In genomic region chr6:5498579-5498899, GRCh38 we compare ENCODE assay signal across 14 cellular contexts.
DNase-seq lines count a peak whose midpoint lies in the region; ATAC-seq and TF ChIP-seq lines count a peak whose summit lies in the region.
"Had no signal": no experiment of that assay in that cellular context is flagged by ENCODE, and none has a peak within 500 bp of the region (broad histone marks: within the 10 kb centered on the region; RNA-seq: fewer than 3 reads in every experiment).

No MANE protein-coding gene starts in this region.

- ATAC-seq in CD4-positive, alpha-beta T cell (ENCODE audit: poor library complexity): no peak
- peak; percentile 29 for ATAC-seq in effector memory CD8-positive, alpha-beta T cell (replicated peaks)
- ATAC-seq in HG02610 (IDR thresholded peaks at IDR 0.05; ENCODE audit: unreplicated experiment): no peak
- ATAC-seq in HG02588 (IDR thresholded peaks at IDR 0.05; ENCODE audit: unreplicated experiment): no peak
- ATAC-seq: gastrocnemius medialis; naive thymus-derived CD4-positive, alpha-beta T cell had no signal

- peak overlapping the region; percentile 69 for H3K4me2 ChIP-seq in SK-N-SH

- 10% methylated on average over 1 of the region's 1 CpG for WGBS in SK-N-SH (ENCODE audit: low lambda C conversion rate)

- peak overlapping the region; percentile 54 for H3K27ac Mint-ChIP-seq in CD4-positive, alpha-beta T cell
- peak overlapping the region in 1 of 2 donors; percentile 79 for H3K27ac Mint-ChIP-seq in effector memory CD8-positive, alpha-beta T cell

- peaks cover 12% of the 10 kb centered on the region for H3K4me1 Mint-ChIP-seq in CD4-positive, alpha-beta T cell (ENCODE audit: low read depth)
- peaks cover 3 to 26% of the 10 kb centered on the region in 2 donors for H3K4me1 Mint-ChIP-seq in effector memory CD8-positive, alpha-beta T cell (ENCODE audit: low read depth in 2 of 2)

- H3K27me3 ChIP-seq in A673 (replicated peaks; ENCODE audit: insufficient read depth, low read depth, low read length, poor library complexity) (no peaks in the 10 kb centered on the region), SK-N-SH (ENCODE audit: insufficient read depth) (no peaks in the 10 kb centered on the region)
- no peaks in the 10 kb centered on the region for H3K27me3 ChIP-seq in CD4-positive, alpha-beta T cell (ENCODE audit: control insufficient read depth, insufficient read depth, low read length)
- H3K27me3 ChIP-seq: gastrocnemius medialis had no signal

- intact Hi-C loops in A673 (cut with micrococcal nuclease; ENCODE audit: unreplicated experiment): no loop called here
- intact Hi-C loops in CD4-positive, alpha-beta T cell (cut with DNase I, micrococcal nuclease): no loop called here

- peaks cover 41% of the 10 kb centered on the region for H3F3A ChIP-seq in SK-N-SH (replicated peaks; ENCODE audit: insufficient read depth)

- H3K36me3 ChIP-seq in A673 (ENCODE audit: insufficient read depth, low read length, poor library complexity, severe bottlenecking) (no peaks in the 10 kb centered on the region), SK-N-SH (replicated peaks in 1 of 2; ENCODE audit: control insufficient read depth in 1 of 2, insufficient read depth in 2 of 2, low read length in 1 of 2) (no peaks in the 10 kb centered on the region)
- H3K36me3 ChIP-seq: gastrocnemius medialis had no signal

- no peaks in the 10 kb centered on the region for H3K9me3 Mint-ChIP-seq in CD4-positive, alpha-beta T cell
- H3K9me3 Mint-ChIP-seq in effector memory CD8-positive, alpha-beta T cell: no peaks in the 10 kb centered on the region

- H3K9ac ChIP-seq in SK-N-SH: peak overlapping the region; percentile 67; the same call in 1 of the 2 replicates

- H3K4me3 Mint-ChIP-seq in CD4-positive, alpha-beta T cell: no peak overlapping the region
- peak overlapping the region in 1 of 2 donors; percentile 72 for H3K4me3 Mint-ChIP-seq in effector memory CD8-positive, alpha-beta T cell
- H3K4me3 Mint-ChIP-seq: naive thymus-derived CD4-positive, alpha-beta T cell had no signal

- TF ChIP-seq CTCF in A673 (conservative IDR thresholded peaks at IDR 0.05; ENCODE audit: low read depth, low read length): no peak
- no peak for TF ChIP-seq CTCF in CD4-positive, alpha-beta T cell (IDR thresholded peaks at IDR 0.05)
- no peak for TF ChIP-seq CTCF in SK-N-SH (IDR thresholded peaks at IDR 0.05)

- DNase-seq in A673 (ENCODE audit: low spot score): no peak
- DNase-seq in CD4-positive, alpha-beta T cell: no peak
- DNase-seq in SK-N-SH: no peak
- no peak for DNase-seq in effector memory CD8-positive, alpha-beta T cell
- DNase-seq in activated CD8-positive, alpha-beta memory T cell treated with anti-CD3 and anti-CD28 coated beads, Interleukin-2, amount 50 U/mL, for 48 hours: no peak
- DNase-seq in activated gamma-delta T cell treated with Interleukin-2 at 50 U/mL for 16 hours: no peak
- DNase-seq: AML-193; DMS153; gastrocnemius medialis; Karpas-422; naive thymus-derived CD4-positive, alpha-beta T cell had no signal

- H3K4me1 ChIP-seq in A673 (ENCODE audit: insufficient read depth, low read length, poor library complexity, severe bottlenecking) (peaks cover 52% of the 10 kb centered on the region), SK-N-SH (ENCODE audit: control insufficient read depth in 1 of 2, insufficient read depth in 2 of 2, low read depth in 1 of 2, low read length in 1 of 2) (peaks cover 0 to 37% of the 10 kb centered on the region in 2 experiments; a peak in 3 of 4 replicates)

- BruUV-seq in A673 (replicated peaks; lab: Mats Ljungman, UMichigan): no TSS peak

- H4K20me1 ChIP-seq in SK-N-SH (ENCODE audit: insufficient read depth): no peaks in the 10 kb centered on the region

- no peaks in the 10 kb centered on the region for H3K27me3 Mint-ChIP-seq in CD4-positive, alpha-beta T cell
- no peaks in the 10 kb centered on the region for H3K27me3 Mint-ChIP-seq in effector memory CD8-positive, alpha-beta T cell
- H3K27me3 Mint-ChIP-seq: naive thymus-derived CD4-positive, alpha-beta T cell had no signal

- TF ChIP-seq EP300 in SK-N-SH (IDR thresholded peaks at IDR 0.05; ENCODE audit: borderline replicate concordance in 1 of 2, low read depth in 1 of 2, low read length in 1 of 2): no peak

- H3K9me3 ChIP-seq in A673 (ENCODE audit: low read depth, low read length, poor library complexity, severe bottlenecking) (no peaks in the 10 kb centered on the region), SK-N-SH (no peaks in the 10 kb centered on the region)
- H3K9me3 ChIP-seq in CD4-positive, alpha-beta T cell (ENCODE audit: control insufficient read depth, low read length): no peaks in the 10 kb centered on the region
- H3K9me3 ChIP-seq: gastrocnemius medialis had no signal

- H3K4me3 ChIP-seq in A673 (ENCODE audit: low read depth, low read length, poor library complexity, severe bottlenecking) (peak overlapping the region; percentile 29), SK-N-SH (ENCODE audit: low read depth in 2 of 2, low read length in 1 of 2) (peak overlapping the region; percentile 27 to 48)
- H3K4me3 ChIP-seq: gastrocnemius medialis had no signal

- no peak overlapping the region; the same call in 1 of the 2 replicates for H2AFZ ChIP-seq in SK-N-SH (ENCODE audit: low read depth)

- H3K79me2 ChIP-seq in SK-N-SH (ENCODE audit: insufficient read depth): peaks cover 9% of the 10 kb centered on the region

- CTCF ChIA-PET in A673 (lab: Charles Lee) (interaction anchor here (2.5 kb wide), 1 partner anchor 28 kb away, joined by 9 read pairs; no protein-coding TSS in a partner anchor), SK-N-SH (lab: Yijun Ruan, JAX) (no interaction called here)
- CTCF ChIA-PET in CD4-positive, alpha-beta T cell (lab: Charles Lee): interaction anchor here (1.9 kb wide), 1 partner anchor 12 kb away, joined by 6 read pairs; no protein-coding TSS in a partner anchor

- no peaks in the 10 kb centered on the region for H3K9me2 ChIP-seq in SK-N-SH

- peak overlapping the region; percentile 70 for H3K27ac ChIP-seq in A673 (ENCODE audit: low read depth, low read length, poor library complexity, severe bottlenecking)
- H3K27ac ChIP-seq in CD4-positive, alpha-beta T cell (ENCODE audit: low read depth, low read length): no peak overlapping the region
- H3K27ac ChIP-seq in SK-N-SH (ENCODE audit: low read depth in 2 of 2, low read length in 1 of 2): peak overlapping the region; percentile 83 to 94
- H3K27ac ChIP-seq: gastrocnemius medialis, HL-60 had no signal

- no peak for TF ChIP-seq RAD21 in SK-N-SH (IDR thresholded peaks at IDR 0.05; ENCODE audit: low read length)

- H3K36me3 Mint-ChIP-seq in CD4-positive, alpha-beta T cell (ENCODE audit: low read depth): peaks cover 12% of the 10 kb centered on the region
- H3K36me3 Mint-ChIP-seq in effector memory CD8-positive, alpha-beta T cell (ENCODE audit: insufficient read depth): peaks cover 4% of the 10 kb centered on the region

- POLR2A ChIA-PET in A673 (lab: Charles Lee; ENCODE audit: low non-redundant PET) (interaction anchor here (0.7 kb wide), 2 partner anchors 33 to 822 kb away, joined by 3 read pairs; partner anchors contain the start of gene F13A1), SK-N-SH (lab: Yijun Ruan, JAX) (no interaction called here)
- POLR2A ChIA-PET in CD4-positive, alpha-beta T cell (lab: Charles Lee): no interaction called here

TF ChIP-seq in SK-N-SH, 30 proteins besides CTCF, POLR2A, EP300 and RAD21:
- TF ChIP-seq NFIC (IDR thresholded peaks at IDR 0.05; ENCODE audit: borderline replicate concordance) (0 out of 2 replicates have a peak, but pooled peaks have one; percentile 36), MAX (IDR thresholded peaks at IDR 0.05; ENCODE audit: low read depth) (no peak)
